In the genomic region with DNA sequence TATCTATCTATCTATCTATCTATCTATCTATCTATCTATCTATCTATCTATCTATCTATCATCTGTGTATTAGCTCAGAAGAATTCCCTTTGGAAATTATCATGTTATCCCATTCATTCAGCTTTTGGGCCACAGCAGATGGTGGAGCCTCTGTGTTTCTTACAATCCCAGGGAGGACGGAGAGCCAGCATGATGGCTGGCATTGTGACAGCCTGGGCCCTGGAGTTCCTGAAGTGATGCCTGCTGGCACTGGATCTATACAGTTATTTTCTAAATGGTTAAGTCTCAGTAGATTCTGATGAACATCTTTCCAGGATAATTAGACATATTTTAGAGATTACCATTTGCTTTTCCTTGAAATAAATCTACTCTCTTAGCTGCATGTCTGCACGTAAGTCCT, we compare ENCODE assay signal across 20 cellular contexts.
"Had no signal": no experiment of that assay in that cellular context is flagged by ENCODE, and none has a peak within 500 bp of the region (broad histone marks: within the 10 kb centered on the region; RNA-seq: fewer than 3 reads in every experiment).

No MANE protein-coding gene starts in this region.

- DNase-seq: effector CD4-positive, alpha-beta T cell; foreskin fibroblast; gastrocnemius medialis; heart left ventricle; kidney; natural killer cell; occipital lobe; ovary; psoas muscle; right cardiac atrium; sigmoid colon; stimulated activated CD4-positive, alpha-beta T cell treated with anti-CD3 and anti-CD28 coated beads, Interleukin-2, amount 100 ng/mL, for 24 hours; stimulated activated CD4-positive, alpha-beta T cell treated with anti-CD3 and anti-CD28 coated beads, Interleukin-4, amount 100 ng/mL, for 24 hours; stimulated activated naive CD4-positive, alpha-beta T cell treated with Interleukin-2 at 50 U/mL for 16 hours; stomach; thyroid gland; trophoblast cell had no signal

- ATAC-seq: esophagus mucosa; gastrocnemius medialis; heart left ventricle; left lobe of liver; natural killer cell; psoas muscle; right cardiac atrium; stimulated activated effector memory CD8-positive, alpha-beta T cell treated with anti-CD3 and anti-CD28 coated beads, Interleukin-12 subunit alpha, Interleukin-12 subunit beta, amount 100 ng/mL, for 72 hours had no signal
